Comparison of ENCODE assay signal across 10 cellular contexts in genomic region chr11:10350341-10350740, GRCh38. TPM values are rescaled to one million over a fixed set of nuclear protein-coding genes. Genes with fewer than 3 reads are reported as not detected.
DNase-seq lines count a peak whose midpoint lies in the region; ATAC-seq and TF ChIP-seq lines count a peak whose summit lies in the region.
"Had no signal": no experiment of that assay in that cellular context is flagged by ENCODE, and none has a peak within 500 bp of the region (broad histone marks: within the 10 kb centered on the region; RNA-seq: fewer than 3 reads in every experiment).

No MANE protein-coding gene starts in this region.

- ATAC-seq in HG02973 (IDR thresholded peaks at IDR 0.05; ENCODE audit: unreplicated experiment) (no peak), GM21528 (IDR thresholded peaks at IDR 0.05; ENCODE audit: low FRiP score, unreplicated experiment) (no peak)

- TF ChIP-seq CTCF in foreskin fibroblast (IDR thresholded peaks at IDR 0.05; ENCODE audit: low read depth, low read length) (no peak), right atrium auricular region (IDR thresholded peaks at IDR 0.05) (no peak)

- no peaks in the 10 kb centered on the region for H3K27me3 ChIP-seq in subcutaneous abdominal adipose tissue (ENCODE audit: control insufficient read depth in 5 of 5, insufficient read depth in 4 of 5, low read length in 5 of 5)
- no peaks in the 10 kb centered on the region for H3K27me3 ChIP-seq in right atrium auricular region

- H3K4me3 ChIP-seq in foreskin fibroblast (ENCODE audit: low read depth in 1 of 2, low read length in 2 of 2) (no peak overlapping the region), subcutaneous abdominal adipose tissue (ENCODE audit: low read depth in 1 of 5, low read length in 5 of 5) (no peak overlapping the region), right atrium auricular region (no peak overlapping the region)
- H3K4me3 ChIP-seq: thoracic aorta had no signal

- DNase-seq in NCI-H2029 treated with DMSO at 0.1 percent for 48 hours (lab: John Stamatoyannopoulos, UW): peak; percentile 18
- DNase-seq in NCI-H2029 (lab: John Stamatoyannopoulos, UW): no peak
- peak; percentile 34 for DNase-seq in SW480 (ENCODE audit: low spot score)
- DNase-seq in foreskin fibroblast: peak; percentile 89
- no peak for DNase-seq in right atrium auricular region (ENCODE audit: low spot score)

- peak overlapping the region in 1 of 5 donors; percentile 66 for H3K9ac ChIP-seq in subcutaneous abdominal adipose tissue (ENCODE audit: low read length in 5 of 5)

- H3K4me1 ChIP-seq in subcutaneous abdominal adipose tissue (ENCODE audit: control insufficient read depth in 5 of 5, insufficient read depth in 5 of 5, low read length in 5 of 5): peaks cover 10 to 69% (median 52%) of the 10 kb centered on the region in 5 donors
- peaks cover 0 to 20% of the 10 kb centered on the region in 2 donors for H3K4me1 ChIP-seq in right atrium auricular region

- H3K36me3 ChIP-seq in subcutaneous abdominal adipose tissue (ENCODE audit: control insufficient read depth in 5 of 5, insufficient read depth in 5 of 5, low read length in 5 of 5) (no peaks in the 10 kb centered on the region), right atrium auricular region (no peaks in the 10 kb centered on the region)
- H3K36me3 ChIP-seq: thoracic aorta had no signal

- H3K27ac ChIP-seq in subcutaneous abdominal adipose tissue (ENCODE audit: low read depth, low read length): peak overlapping the region; percentile 95
- peak overlapping the region in 1 of 2 donors; percentile 84 for H3K27ac ChIP-seq in right atrium auricular region
- H3K27ac ChIP-seq: 22Rv1, thoracic aorta had no signal

- H3K9me3 ChIP-seq in subcutaneous abdominal adipose tissue (ENCODE audit: control insufficient read depth in 5 of 5, low read length in 5 of 5): no peaks in the 10 kb centered on the region
- no peaks in the 10 kb centered on the region for H3K9me3 ChIP-seq in right atrium auricular region
- H3K9me3 ChIP-seq: thoracic aorta had no signal

RNA-seq across cellular contexts. Expression of gene ADM, which starts 45.5 kb away (rescaled TPM):
- 100 to 1,000 TPM in 1 of 2 donors, 10 to 100 TPM in 1; 31.2 to 217 TPM for total RNA-seq in right atrium auricular region

RNA-seq across cellular contexts. Expression of gene SBF2, which starts 56.3 kb away (rescaled TPM):
- total RNA-seq in right atrium auricular region: 10 to 100 TPM; 22.8 to 23.9 TPM

Comparison
In these comparisons a context has a peak if more than half of its experiments do, and no peak if none do; other contexts are left out.
1. DNase-seq: peak in NCI-H2029 treated with DMSO at 0.1 percent for 48 hours (single experiment), SW480 (single experiment) and foreskin fibroblast (2 of 2); none in NCI-H2029 (single experiment) and right atrium auricular region (single experiment).